In genomic region chr11:117180661-117181585, GRCh38 we compare ENCODE assay signal across 1 cellular context.
TF ChIP-seq lines count a peak whose summit lies in the region.

No MANE protein-coding gene starts in this region.

TF ChIP-seq in endothelial cell of umbilical vein, 7 proteins besides CTCF, POLR2A, EP300 and RAD21:
- TF ChIP-seq MAX (IDR thresholded peaks at IDR 0.05; ENCODE audit: insufficient read depth, insufficient read length) (peak; percentile 78), MYC (IDR thresholded peaks at IDR 0.05; ENCODE audit: low read depth, low read length) (peak; percentile 66), EZH2 (IDR thresholded peaks at IDR 0.05; ENCODE audit: borderline replicate concordance, low read depth, low read length, severe bottlenecking) (no peak)
